In genomic region chr12:49264873-49265792, GRCh38 we compare ENCODE assay signal across 1 cellular context.
TF ChIP-seq lines count a peak whose summit lies in the region.

Gene TUBA1C, plus strand, starts transcription at chr12:49265082. Its CDS starts 100 bp downstream, at chr12:49265182.

TF ChIP-seq in HepG2, 621 proteins besides CTCF, POLR2A, EP300 and RAD21 (continued from another document and continues in another):
- TF ChIP-seq TIGD3 (CRISPR knock-in tag; IDR thresholded peaks at IDR 0.05; ENCODE audit: borderline replicate concordance) (no peak; the same call in 1 of the 2 replicates), PTBP1 (IDR thresholded peaks at IDR 0.05; ENCODE audit: low read depth, low read length, poor library complexity, severe bottlenecking) (no peak), ZNF597 (CRISPR knock-in tag; IDR thresholded peaks at IDR 0.05) (0 out of 2 replicates have a peak, but pooled peaks have one; percentile 52), HIVEP1 (CRISPR knock-in tag; IDR thresholded peaks at IDR 0.05) (no peak; the same call in 1 of the 2 replicates), ZNF256 (CRISPR knock-in tag; conservative IDR thresholded peaks at IDR 0.05) (peak; percentile 91), SNAPC5 (CRISPR knock-in tag; IDR thresholded peaks at IDR 0.05; ENCODE audit: borderline replicate concordance) (no peak), ZNF260 (CRISPR knock-in tag; IDR thresholded peaks at IDR 0.05; ENCODE audit: borderline replicate concordance, low read depth) (no peak), ZBTB7A (CRISPR knock-in tag; IDR thresholded peaks at IDR 0.05) (no peak; the same call in 1 of the 2 replicates), BCLAF1 (IDR thresholded peaks at IDR 0.05) (no peak), SKIL (CRISPR knock-in tag; IDR thresholded peaks at IDR 0.05; ENCODE audit: borderline replicate concordance) (no peak; the same call in 1 of the 2 replicates), MYNN (CRISPR knock-in tag; IDR thresholded peaks at IDR 0.05; ENCODE audit: low read depth) (no peak), ZNF317 (CRISPR knock-in tag; IDR thresholded peaks at IDR 0.05) (peak; percentile 64), ZNF609 (CRISPR knock-in tag; IDR thresholded peaks at IDR 0.05; ENCODE audit: borderline replicate concordance) (0 out of 2 replicates have a peak, but pooled peaks have one; percentile 42), ZNF782 (CRISPR knock-in tag; IDR thresholded peaks at IDR 0.05; ENCODE audit: borderline replicate concordance) (0 out of 2 replicates have a peak, but pooled peaks have one; percentile 23), HOXD1 (CRISPR knock-in tag; IDR thresholded peaks at IDR 0.05) (peak; percentile 66; the same call in 1 of the 2 replicates), FIP1L1 (IDR thresholded peaks at IDR 0.05; ENCODE audit: borderline replicate concordance, insufficient read depth, low read depth, low read length) (no peak), ZBTB2 (CRISPR knock-in tag; IDR thresholded peaks at IDR 0.05; ENCODE audit: low read depth) (peak; percentile 74), ZNF724P (CRISPR knock-in tag; IDR thresholded peaks at IDR 0.05; ENCODE audit: borderline replicate concordance) (peak; percentile 74; the same call in 1 of the 2 replicates), ZNF749 (CRISPR knock-in tag; IDR thresholded peaks at IDR 0.05; ENCODE audit: borderline replicate concordance) (peak; percentile 85), SYNCRIP (IDR thresholded peaks at IDR 0.05; ENCODE audit: insufficient read depth, low read depth, low read length) (no peak), ZNF740 (CRISPR knock-in tag; IDR thresholded peaks at IDR 0.05) (peak; percentile 26; the same call in 1 of the 2 replicates), IRF2 (CRISPR knock-in tag; IDR thresholded peaks at IDR 0.05) (no peak), RXRA (CRISPR knock-in tag; IDR thresholded peaks at IDR 0.05) (peak; percentile 15; the same call in 1 of the 2 replicates), ZNF746 (CRISPR knock-in tag; IDR thresholded peaks at IDR 0.05) (peak; percentile 55), ZNF644 (CRISPR knock-in tag; IDR thresholded peaks at IDR 0.05; ENCODE audit: low read depth) (no peak), KLF15 (CRISPR knock-in tag; IDR thresholded peaks at IDR 0.05; ENCODE audit: borderline replicate concordance) (peak; percentile 83; the same call in 1 of the 2 replicates), ZNF331 (CRISPR knock-in tag; IDR thresholded peaks at IDR 0.05) (0 out of 2 replicates have a peak, but pooled peaks have one; percentile 2), PITX1 (CRISPR knock-in tag; IDR thresholded peaks at IDR 0.05) (no peak), HOXA9 (CRISPR knock-in tag; IDR thresholded peaks at IDR 0.05; ENCODE audit: borderline replicate concordance) (no peak), ZNF552 (CRISPR knock-in tag; IDR thresholded peaks at IDR 0.05; ENCODE audit: borderline replicate concordance) (no peak), MAFK (conservative IDR thresholded peaks at IDR 0.05 in 1 of 2, IDR thresholded peaks at IDR 0.05 in 1 of 2; ENCODE audit: low read length in 2 of 2) (no peak; a peak in 1 of 4 replicates), HNF4G (IDR thresholded peaks at IDR 0.05; ENCODE audit: borderline replicate concordance, low read depth, low read length) (no peak), HNF4G (CRISPR knock-in tag; IDR thresholded peaks at IDR 0.05; ENCODE audit: borderline replicate concordance, low read depth) (no peak), ZNF691 (CRISPR knock-in tag; IDR thresholded peaks at IDR 0.05; ENCODE audit: borderline replicate concordance, low read depth) (no peak), ESRRA (CRISPR knock-in tag; IDR thresholded peaks at IDR 0.05; ENCODE audit: low read depth) (no peak), ZNF30 (CRISPR knock-in tag; IDR thresholded peaks at IDR 0.05) (no peak), RERE (CRISPR knock-in tag; IDR thresholded peaks at IDR 0.05; ENCODE audit: low read depth) (no peak), ZNF432 (CRISPR knock-in tag; IDR thresholded peaks at IDR 0.05; ENCODE audit: borderline replicate concordance) (no peak)
